In the genomic region with DNA sequence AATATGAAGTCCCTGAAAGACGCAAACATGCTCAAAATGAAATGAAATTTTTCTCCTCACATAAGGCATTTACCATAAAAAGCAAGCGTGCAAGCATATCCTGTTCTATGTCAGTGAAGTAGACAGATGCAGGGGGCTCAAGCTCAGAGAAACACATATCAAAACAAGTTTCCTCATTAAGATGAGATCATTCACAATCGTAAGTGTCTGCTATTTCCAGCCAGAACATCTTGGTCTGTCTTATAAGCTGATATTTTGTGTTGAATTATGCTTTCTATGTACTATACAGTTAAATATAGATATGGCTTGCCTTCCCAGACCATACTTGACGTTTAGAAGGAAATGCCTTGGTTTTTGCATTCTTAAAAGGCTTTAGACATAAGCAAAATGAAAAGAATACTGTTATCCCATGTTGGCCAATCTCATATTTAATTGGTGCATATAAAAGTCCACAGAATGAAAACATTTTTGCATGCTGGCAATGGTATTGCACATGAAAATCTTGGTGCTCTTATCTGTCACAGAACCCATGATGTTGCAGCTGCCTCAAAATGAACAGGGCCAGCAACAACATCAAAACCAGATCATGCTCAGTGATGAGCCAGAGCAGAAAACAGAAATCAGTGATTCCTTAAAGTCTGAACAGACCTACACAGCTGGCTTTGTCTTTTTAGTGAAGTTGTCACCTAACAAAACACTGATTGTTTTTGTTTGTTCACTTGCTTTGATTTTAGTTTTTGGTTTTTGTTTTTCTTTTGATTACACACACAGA, we compare ENCODE assay signal across 23 cellular contexts.
"Had no signal": no experiment of that assay in that cellular context is flagged by ENCODE, and none has a peak within 500 bp of the region (broad histone marks: within the 10 kb centered on the region; RNA-seq: fewer than 3 reads in every experiment).

No MANE protein-coding gene starts in this region.

- H3K27me3 Mint-ChIP-seq: activated CD4-positive, alpha-beta T cell treated with anti-CD3 and anti-CD28 coated beads for 36 hours; activated CD4-positive, alpha-beta T cell treated with anti-CD3 and anti-CD28 coated beads, Interleukin-2, amount 10 ng/mL, durations not matched to agents 7 days and 5 days; activated naive CD4-positive, alpha-beta T cell treated with anti-CD3 and anti-CD28 coated beads, Interleukin-2, amount 10 ng/mL, durations not matched to agents 7 days and 5 days; activated naive CD8-positive, alpha-beta T cell; activated naive CD8-positive, alpha-beta T cell treated with anti-CD3 and anti-CD28 coated beads, Interleukin-2, amount 50 U/mL, for 24 hours had no signal

- H3K27me3 ChIP-seq: breast epithelium, SJCRH30 had no signal

- H3K9me3 Mint-ChIP-seq: activated CD4-positive, alpha-beta T cell treated with anti-CD3 and anti-CD28 coated beads, Interleukin-2, amount 10 ng/mL, durations not matched to agents 7 days and 5 days; activated naive CD4-positive, alpha-beta T cell treated with anti-CD3 and anti-CD28 coated beads, Interleukin-2, amount 10 ng/mL, durations not matched to agents 7 days and 5 days; activated naive CD8-positive, alpha-beta T cell treated with anti-CD3 and anti-CD28 coated beads, Interleukin-2, amount 50 U/mL, for 24 hours had no signal

- H3K36me3 ChIP-seq: breast epithelium, SJCRH30 had no signal

- H3K27ac ChIP-seq: breast epithelium, SJCRH30, SK-N-MC had no signal

- H3K9me3 ChIP-seq: breast epithelium, SJCRH30 had no signal

- H3K4me3 ChIP-seq: breast epithelium, K562, SJCRH30, SK-N-MC had no signal

- H3K4me1 Mint-ChIP-seq: activated CD4-positive, alpha-beta T cell treated with anti-CD3 and anti-CD28 coated beads for 36 hours; activated CD4-positive, alpha-beta T cell treated with anti-CD3 and anti-CD28 coated beads, Interleukin-2, amount 10 ng/mL, durations not matched to agents 7 days and 5 days; activated naive CD4-positive, alpha-beta T cell treated with anti-CD3 and anti-CD28 coated beads, Interleukin-2, amount 10 ng/mL, durations not matched to agents 7 days and 5 days; activated naive CD8-positive, alpha-beta T cell treated with anti-CD3 and anti-CD28 coated beads, Interleukin-2, amount 50 U/mL, for 24 hours had no signal

- H3K4me1 ChIP-seq: breast epithelium, SJCRH30 had no signal

- H3K27ac Mint-ChIP-seq: activated CD4-positive, alpha-beta T cell treated with anti-CD3 and anti-CD28 coated beads for 36 hours; activated CD4-positive, alpha-beta T cell treated with anti-CD3 and anti-CD28 coated beads, Interleukin-2, amount 10 ng/mL, durations not matched to agents 7 days and 5 days; activated CD8-positive, alpha-beta T cell treated with anti-CD3 and anti-CD28 coated beads, Interleukin-2, amount 10 ng/mL, durations not matched to agents 7 days and 5 days; activated naive CD4-positive, alpha-beta T cell treated with anti-CD3 and anti-CD28 coated beads, Interleukin-2, amount 10 ng/mL, durations not matched to agents 7 days and 5 days; activated naive CD8-positive, alpha-beta T cell; activated naive CD8-positive, alpha-beta T cell treated with anti-CD3 and anti-CD28 coated beads, Interleukin-2, amount 50 U/mL, for 24 hours had no signal

- DNase-seq: activated CD4-positive, alpha-beta T cell treated with anti-CD3 and anti-CD28 coated beads for 36 hours; activated CD4-positive, alpha-beta T cell treated with anti-CD3 and anti-CD28 coated beads, Interleukin-2, amount 10 ng/mL, durations not matched to agents 7 days and 5 days; activated CD4-positive, alpha-beta T cell treated with anti-CD3 and anti-CD28 coated beads, Interleukin-2, amount 50 U/mL, for 48 hours; activated CD8-positive, alpha-beta T cell treated with anti-CD3 and anti-CD28 coated beads, Interleukin-2, amount 10 ng/mL, durations not matched to agents 7 days and 5 days; activated effector memory CD4-positive, alpha-beta T cell treated with Interleukin-2 at 50 U/mL for 16 hours; activated naive CD4-positive, alpha-beta T cell treated with anti-CD3 and anti-CD28 coated beads, Interleukin-2, amount 10 ng/mL, durations not matched to agents 7 days and 5 days; activated naive CD8-positive, alpha-beta T cell treated with anti-CD3 and anti-CD28 coated beads, Interleukin-2, amount 50 U/mL, for 24 hours; activated T-cell treated with anti-CD3 and anti-CD28 coated beads, Interleukin-2, amount 50 U/mL, for 48 hours; aorta; NCI-H1092 treated with DMSO at 0.1 percent for 48 hours; NCI-H1417; NCI-H146; NCI-H187; NCI-H2081; NCI-H226; NCI-H524 treated with DMSO at 0.1 percent for 48 hours; SHP77; SJCRH30; T1000 had no signal

- H3K4me3 Mint-ChIP-seq: activated CD4-positive, alpha-beta T cell treated with anti-CD3 and anti-CD28 coated beads for 36 hours; activated CD4-positive, alpha-beta T cell treated with anti-CD3 and anti-CD28 coated beads, Interleukin-2, amount 10 ng/mL, durations not matched to agents 7 days and 5 days; activated CD8-positive, alpha-beta T cell treated with anti-CD3 and anti-CD28 coated beads, Interleukin-2, amount 10 ng/mL, durations not matched to agents 7 days and 5 days; activated naive CD4-positive, alpha-beta T cell treated with anti-CD3 and anti-CD28 coated beads, Interleukin-2, amount 10 ng/mL, durations not matched to agents 7 days and 5 days; activated naive CD8-positive, alpha-beta T cell; activated naive CD8-positive, alpha-beta T cell treated with anti-CD3 and anti-CD28 coated beads, Interleukin-2, amount 50 U/mL, for 24 hours had no signal
